In genomic region chr20:58131581-58132142, GRCh38 we compare ENCODE assay signal across 1 cellular context.
TF ChIP-seq lines count a peak whose summit lies in the region.

No MANE protein-coding gene starts in this region.

TF ChIP-seq in H1, 55 proteins besides CTCF, POLR2A, EP300 and RAD21:
- no peak for TF ChIP-seq CHD7 (IDR thresholded peaks at IDR 0.05; ENCODE audit: insufficient replicate concordance, low read length)
- TF ChIP-seq SIRT6 (IDR thresholded peaks at IDR 0.05; ENCODE audit: low read length): no peak
- no peak for TF ChIP-seq EZH2 (IDR thresholded peaks at IDR 0.05; ENCODE audit: low read depth, low read length, severe bottlenecking)
- no peak for TF ChIP-seq MAFK (IDR thresholded peaks at IDR 0.05; ENCODE audit: low read depth, low read length)
- TF ChIP-seq BACH1 (IDR thresholded peaks at IDR 0.05; ENCODE audit: low read length): no peak
- TF ChIP-seq KDM4A (IDR thresholded peaks at IDR 0.05; ENCODE audit: low read depth, low read length, severe bottlenecking): no peak
TF ChIP-seq in H1: peak in this region for 0.
